In genomic region chr15:61762682-61763081, GRCh38 we compare ENCODE assay signal across 36 cellular contexts.
"Had no signal": no experiment of that assay in that cellular context is flagged by ENCODE, and none has a peak within 500 bp of the region (broad histone marks: within the 10 kb centered on the region; RNA-seq: fewer than 3 reads in every experiment).

No MANE protein-coding gene starts in this region.

- H3K9me3 ChIP-seq: colonic mucosa, SJSA1, SK-N-SH had no signal

- H3K4me1 ChIP-seq: colonic mucosa, SJSA1 had no signal

- H3K36me3 Mint-ChIP-seq: activated naive CD8-positive, alpha-beta T cell treated with anti-CD3 and anti-CD28 coated beads for 36 hours had no signal

- ATAC-seq: activated T-cell treated with anti-CD3 and anti-CD28 coated beads, Interleukin-2, amount 50 U/mL, for 72 hours; activated T-helper 17 cell treated with anti-CD3 and anti-CD28 coated beads, Interleukin-2, amount 50 U/mL, for 72 hours; Panc1 had no signal

- H3K27me3 ChIP-seq: brain microvascular endothelial cell, cardiac muscle cell, colonic mucosa, SJSA1 had no signal

- H3K27ac ChIP-seq: brain microvascular endothelial cell, cardiac muscle cell, colonic mucosa, SJSA1, WERI-Rb-1 had no signal

- H3K4me1 Mint-ChIP-seq: activated CD4-positive, alpha-beta memory T cell treated with anti-CD3 and anti-CD28 coated beads, Interleukin-2, amount 10 ng/mL, durations not matched to agents 7 days and 5 days; activated naive CD8-positive, alpha-beta T cell treated with anti-CD3 and anti-CD28 coated beads for 36 hours; activated T-helper 17 cell treated with anti-CD3 and anti-CD28 coated beads, Interleukin-2, amount 50 U/mL, for 72 hours; central memory CD8-positive, alpha-beta T cell had no signal

- H3K9me3 Mint-ChIP-seq: activated CD4-positive, alpha-beta memory T cell treated with anti-CD3 and anti-CD28 coated beads, Interleukin-2, amount 10 ng/mL, durations not matched to agents 7 days and 5 days; activated naive CD8-positive, alpha-beta T cell treated with anti-CD3 and anti-CD28 coated beads for 36 hours; activated T-cell treated with anti-CD3 and anti-CD28 coated beads, Interleukin-2, amount 50 U/mL, for 72 hours; activated T-helper 17 cell treated with anti-CD3 and anti-CD28 coated beads, Interleukin-2, amount 50 U/mL, for 72 hours; central memory CD8-positive, alpha-beta T cell had no signal

- H3K4me3 ChIP-seq: cardiac muscle cell, colonic mucosa, SJSA1 had no signal

- H3K36me3 ChIP-seq: brain microvascular endothelial cell, cardiac muscle cell, colonic mucosa, SJSA1, WERI-Rb-1 had no signal

- DNase-seq: activated CD4-positive, alpha-beta memory T cell treated with anti-CD3 and anti-CD28 coated beads, Interleukin-2, amount 10 ng/mL, durations not matched to agents 7 days and 5 days; activated CD4-positive, alpha-beta T cell treated with anti-CD3 and anti-CD28 coated beads for 1 hour; activated CD4-positive, alpha-beta T cell treated with anti-CD3 and anti-CD28 coated beads for 48 hours; activated CD4-positive, CD25-positive, alpha-beta regulatory T cell; activated CD8-positive, alpha-beta memory T cell treated with anti-CD3 and anti-CD28 coated beads for 24 hours; activated effector memory CD4-positive, alpha-beta T cell treated with anti-CD3 and anti-CD28 coated beads, Interleukin-2, amount 50 U/mL, for 16 hours; activated naive CD4-positive, alpha-beta T cell; activated naive CD4-positive, alpha-beta T cell treated with anti-CD3 and anti-CD28 coated beads, Interleukin-2, amount 50 U/mL, for 16 hours; activated naive CD8-positive, alpha-beta T cell treated with anti-CD3 and anti-CD28 coated beads for 36 hours; activated T-cell treated with anti-CD3 and anti-CD28 coated beads, Interleukin-2, amount 50 U/mL, for 1 hour; activated T-cell treated with anti-CD3 and anti-CD28 coated beads, Interleukin-2, amount 50 U/mL, for 72 hours; amniotic stem cell; aorta; brain microvascular endothelial cell; colonic mucosa; Karpas-422; KBM-7; NCI-H1092; NCI-H1436 treated with DMSO at 0.1 percent for 48 hours; NCI-H187; NCI-H2029 treated with DMSO at 0.1 percent for 48 hours; NCI-H2107; NCI-H226; NCI-H510A; NCI-H526; NCI-H748 treated with DMSO at 0.1 percent for 48 hours; NK-92 treated with Interleukin-12 subunit alpha and Interleukin-12 subunit beta, amount 100 ng/mL, for 24 hours; SHP77; SK-N-SH; T1000; WERI-Rb-1 had no signal

- H3K4me3 Mint-ChIP-seq: activated CD4-positive, alpha-beta memory T cell treated with anti-CD3 and anti-CD28 coated beads, Interleukin-2, amount 10 ng/mL, durations not matched to agents 7 days and 5 days; activated naive CD8-positive, alpha-beta T cell treated with anti-CD3 and anti-CD28 coated beads for 36 hours; activated T-cell treated with anti-CD3 and anti-CD28 coated beads, Interleukin-2, amount 50 U/mL, for 72 hours; activated T-helper 17 cell treated with anti-CD3 and anti-CD28 coated beads, Interleukin-2, amount 50 U/mL, for 72 hours; central memory CD8-positive, alpha-beta T cell had no signal

- H3K27ac Mint-ChIP-seq: activated CD4-positive, alpha-beta memory T cell treated with anti-CD3 and anti-CD28 coated beads, Interleukin-2, amount 10 ng/mL, durations not matched to agents 7 days and 5 days; activated naive CD8-positive, alpha-beta T cell treated with anti-CD3 and anti-CD28 coated beads for 36 hours; activated T-cell treated with anti-CD3 and anti-CD28 coated beads, Interleukin-2, amount 50 U/mL, for 72 hours; activated T-helper 17 cell treated with anti-CD3 and anti-CD28 coated beads, Interleukin-2, amount 50 U/mL, for 72 hours had no signal

- H3K9ac ChIP-seq: SK-N-SH had no signal

- H3K4me2 ChIP-seq: SK-N-SH had no signal
